In the genomic region with DNA sequence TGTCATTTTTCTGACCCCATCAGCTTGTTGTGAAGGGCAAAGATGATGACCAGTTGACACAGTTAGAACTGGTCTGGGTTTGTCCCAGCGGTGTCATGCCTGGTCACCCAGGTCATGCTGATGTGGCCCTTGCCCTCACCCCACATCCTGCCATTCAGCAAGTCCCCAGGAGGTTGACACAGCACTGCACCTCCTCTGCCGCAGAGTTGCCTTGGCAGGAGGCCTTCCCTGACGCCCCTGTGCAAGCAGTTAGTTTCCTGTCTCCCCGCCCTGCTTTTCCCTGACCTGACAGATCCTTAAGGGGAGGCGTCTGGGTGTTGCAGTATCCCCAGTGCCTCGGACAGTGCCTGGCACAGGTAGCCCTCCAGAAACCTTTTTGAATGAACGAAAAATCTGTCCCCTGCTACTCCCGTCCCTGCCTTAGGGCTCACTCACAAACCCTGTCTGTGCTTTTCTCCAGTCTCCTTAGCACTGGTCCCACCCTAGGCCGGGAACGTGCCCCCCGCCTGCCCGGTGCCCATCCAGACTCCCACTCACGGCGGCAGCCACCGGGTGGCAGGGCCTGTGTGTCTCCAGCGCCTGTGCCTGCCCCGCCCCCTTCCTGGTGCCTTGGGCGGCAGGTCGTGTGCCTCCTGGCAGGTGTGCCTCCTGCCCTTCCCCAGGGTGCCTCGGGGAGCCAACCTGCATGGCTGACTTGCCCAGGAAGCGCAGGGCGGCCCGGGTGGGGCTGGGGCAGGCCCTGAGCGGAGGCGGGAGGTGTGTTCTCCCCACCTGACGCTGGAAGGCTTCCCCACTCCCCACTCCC, we compare ENCODE assay signal across 9 cellular contexts. TPM values are rescaled to one million over a fixed set of nuclear protein-coding genes. Genes with fewer than 3 reads are reported as not detected.
DNase-seq lines count a peak whose midpoint lies in the region; TF ChIP-seq lines count a peak whose summit lies in the region.
"Had no signal": no experiment of that assay in that cellular context is flagged by ENCODE, and none has a peak within 500 bp of the region (broad histone marks: within the 10 kb centered on the region; RNA-seq: fewer than 3 reads in every experiment).

No MANE protein-coding gene starts in this region.

- no peaks in the 10 kb centered on the region for H3K9me3 ChIP-seq in SK-N-MC (ENCODE audit: low read depth, low read length)
- H3K9me3 ChIP-seq in hepatocyte (ENCODE audit: low read depth): no peaks in the 10 kb centered on the region
- no peaks in the 10 kb centered on the region for H3K9me3 ChIP-seq in thyroid gland

- H3K27me3 Mint-ChIP-seq in activated T-cell treated with anti-CD3 and anti-CD28 coated beads, Interleukin-2, amount 50 U/mL, for 24 hours: peaks cover 11% of the 10 kb centered on the region

- H3K36me3 ChIP-seq in SK-N-MC (ENCODE audit: insufficient read depth, low read length): no peaks in the 10 kb centered on the region
- no peaks in the 10 kb centered on the region for H3K36me3 ChIP-seq in hepatocyte (replicated peaks; ENCODE audit: insufficient read depth, low read depth)
- no peaks in the 10 kb centered on the region for H3K36me3 ChIP-seq in thyroid gland

- H4K20me1 ChIP-seq in hepatocyte (ENCODE audit: insufficient read depth, poor library complexity, severe bottlenecking): no peaks in the 10 kb centered on the region

- peaks cover 24% of the 10 kb centered on the region for H3K4me1 Mint-ChIP-seq in activated T-cell treated with anti-CD3 and anti-CD28 coated beads, Interleukin-2, amount 50 U/mL, for 24 hours (ENCODE audit: low read depth)

- H3K4me1 ChIP-seq in hepatocyte (ENCODE audit: insufficient read depth) (peaks cover 25% of the 10 kb centered on the region), thyroid gland (peaks cover 18 to 21% of the 10 kb centered on the region in 2 donors)

- H3K27ac ChIP-seq in SK-N-MC (peak overlapping the region; percentile 90), hepatocyte (peak overlapping the region; percentile 84), thyroid gland (peak overlapping the region in 2 of 3 donors; percentile 5 to 42)

- H3K27ac Mint-ChIP-seq in activated T-cell treated with anti-CD3 and anti-CD28 coated beads, Interleukin-2, amount 50 U/mL, for 24 hours: peak overlapping the region; percentile 87
- H3K27ac Mint-ChIP-seq: stimulated activated memory B cell treated with anti-CD40 and anti-IgM and Interleukin-4, amounts not matched to agents 10 μg/mL and 1 μg/mL and 100 μg/mL, for 72 hours had no signal

- no peak overlapping the region for H2AFZ ChIP-seq in hepatocyte

- H3K36me3 Mint-ChIP-seq in activated T-cell treated with anti-CD3 and anti-CD28 coated beads, Interleukin-2, amount 50 U/mL, for 24 hours (ENCODE audit: low read depth): no peaks in the 10 kb centered on the region
- H3K36me3 Mint-ChIP-seq: stimulated activated memory B cell treated with anti-CD40 and anti-IgM and Interleukin-4, amounts not matched to agents 10 μg/mL and 1 μg/mL and 100 μg/mL, for 72 hours had no signal

- H3K9ac ChIP-seq in SK-N-MC (ENCODE audit: insufficient read length): peak overlapping the region; percentile 74

- no peaks in the 10 kb centered on the region for H3K9me3 Mint-ChIP-seq in activated T-cell treated with anti-CD3 and anti-CD28 coated beads, Interleukin-2, amount 50 U/mL, for 24 hours
- H3K9me3 Mint-ChIP-seq: stimulated activated memory B cell treated with anti-CD40 and anti-IgM and Interleukin-4, amounts not matched to agents 10 μg/mL and 1 μg/mL and 100 μg/mL, for 72 hours had no signal

- peak overlapping the region; percentile 68 for H3K4me2 ChIP-seq in hepatocyte

- DNase-seq in activated T-cell treated with anti-CD3 and anti-CD28 coated beads, Interleukin-2, amount 50 U/mL, for 24 hours: peak; percentile 51
- no peak for DNase-seq in activated T-cell treated with anti-CD3 and anti-CD28 coated beads, Interleukin-2, amount 50 U/mL, for 1 hour
- DNase-seq in SK-N-MC (ENCODE audit: low read depth, low spot score) (no peak), hepatocyte (ENCODE audit: low spot score) (no peak), thyroid gland (peak; percentile 80 to 83), NCI-H82 (lab: John Stamatoyannopoulos, UW) (no peak), DMS 273 (lab: John Stamatoyannopoulos, UW; ENCODE audit: unreplicated experiment) (no peak), ecto neural progenitor cell (ENCODE audit: low spot score) (no peak)

- TF ChIP-seq CTCF in hepatocyte (IDR thresholded peaks at IDR 0.05; ENCODE audit: poor library complexity) (no peak), thyroid gland (IDR thresholded peaks at IDR 0.05) (no peak)

- 71% methylated on average over 26 of the region's 26 CpGs for WGBS in hepatocyte (ENCODE audit: low lambda C conversion rate, missing lambda C conversion rate)
- 34 to 35% methylated on average over 16 to 20 of the region's 26 CpGs for WGBS in thyroid gland, 2 donors

- TF ChIP-seq POLR2A in thyroid gland (IDR thresholded peaks at IDR 0.05): no peak

- peak overlapping the region; percentile 63 for H3K4me3 ChIP-seq in SK-N-MC
- no peak overlapping the region for H3K4me3 ChIP-seq in hepatocyte
- H3K4me3 ChIP-seq in thyroid gland (replicated peaks in 1 of 3): no peak overlapping the region

- H3K79me2 ChIP-seq in hepatocyte: peaks cover 91% of the 10 kb centered on the region

- no peaks in the 10 kb centered on the region for H3K9me2 ChIP-seq in hepatocyte (replicated peaks; ENCODE audit: insufficient read depth)

- intact Hi-C loops in thyroid gland (cut with DNase I): no loop called here

- H3K27me3 ChIP-seq in hepatocyte: no peaks in the 10 kb centered on the region
- H3K27me3 ChIP-seq in thyroid gland: no peaks in the 10 kb centered on the region

- H3K4me3 Mint-ChIP-seq in activated T-cell treated with anti-CD3 and anti-CD28 coated beads, Interleukin-2, amount 50 U/mL, for 24 hours: peak overlapping the region; percentile 15
- H3K4me3 Mint-ChIP-seq: stimulated activated memory B cell treated with anti-CD40 and anti-IgM and Interleukin-4, amounts not matched to agents 10 μg/mL and 1 μg/mL and 100 μg/mL, for 72 hours had no signal

RNA-seq across cellular contexts. Expression of a gene that starts 13.0 kb away (rescaled TPM):
- total RNA-seq in hepatocyte (14.5 and 25.8 TPM in 2 replicates), thyroid gland (1 to 10 TPM; 4.0 to 7.3 (median 5.4) TPM)
- 45.0 and 51.1 TPM in 2 replicates for polyA plus RNA-seq in hepatocyte

Comparison
In these comparisons a context has a peak if more than half of its experiments do, and no peak if none do; other contexts are left out.
1. DNase-seq: peak in activated T-cell treated with anti-CD3 and anti-CD28 coated beads, Interleukin-2, amount 50 U/mL, for 24 hours (single experiment) and thyroid gland (2 of 2); none in activated T-cell treated with anti-CD3 and anti-CD28 coated beads, Interleukin-2, amount 50 U/mL, for 1 hour (single experiment), SK-N-MC (single experiment), hepatocyte (single experiment), NCI-H82 (single experiment), DMS 273 (single experiment) and ecto neural progenitor cell (single experiment).
2. H3K27ac ChIP-seq: peak in every context shown above with its lines; median percentile 90 in SK-N-MC; 84 in hepatocyte; 24 in thyroid gland.